Comparison of ENCODE assay signal across 1 cellular context in genomic region chr11:134749040-134749586, GRCh38.
TF ChIP-seq lines count a peak whose summit lies in the region.

No MANE protein-coding gene starts in this region.

TF ChIP-seq in GM23338, 12 proteins besides CTCF, POLR2A, EP300 and RAD21 (continued from another document):
- TF ChIP-seq ZNF462 (CRISPR knock-in tag; IDR thresholded peaks at IDR 0.05) = peak; percentile 35; the same call in 1 of the 2 replicates
